ENCODE assay signal across 8 cellular contexts in genomic region chr2:135052042-135052876, GRCh38. TPM values are rescaled to one million over a fixed set of nuclear protein-coding genes. Genes with fewer than 3 reads are reported as not detected.
DNase-seq lines count a peak whose midpoint lies in the region; ATAC-seq, FAIRE-seq and TF ChIP-seq lines count a peak whose summit lies in the region.

Gene RAB3GAP1 (plus strand): TSS chr2:135052292. CDS start chr2:135052308, 16 bp downstream.

- no peak for FAIRE-seq in keratinocyte (lab: Jason Lieb, UNC)

- peak within 1 kb of the TSS; percentile 100 for H3K27ac ChIP-seq in keratinocyte (ENCODE audit: control insufficient read depth, insufficient read depth, low read length)

- peak; percentile 84 for ATAC-seq in HG03175 (IDR thresholded peaks at IDR 0.05; ENCODE audit: unreplicated experiment)
- peak; percentile 82 to 87 for ATAC-seq in activated CD4-positive, CD25-positive, alpha-beta regulatory T cell treated with anti-CD3 and anti-CD28 coated beads, Interleukin-2, amount 50 U/mL, for 24 hours
- ATAC-seq in central memory CD8-positive, alpha-beta T cell (replicated peaks; ENCODE audit: extremely low read depth, poor library complexity, severe bottlenecking), result peak; percentile 88

- H3K4me3 Mint-ChIP-seq in central memory CD8-positive, alpha-beta T cell, result peak within 1 kb of the TSS; percentile 94

- peak; percentile 89 for DNase-seq in AG08396 (ENCODE audit: low spot score)
- DNase-seq in NCI-H446 treated with DMSO at 0.1 percent for 48 hours (lab: John Stamatoyannopoulos, UW), result peak; percentile 51
- peak; percentile 82 to 92 for DNase-seq in central memory CD8-positive, alpha-beta T cell (ENCODE audit: low spot score in 2 of 2)
- no peak for DNase-seq in keratinocyte (ENCODE audit: low read depth, low spot score)
- DNase-seq in stimulated activated CD4-positive, alpha-beta T cell treated with anti-CD3 and anti-CD28 coated beads, Interleukin-12 subunit alpha, Interleukin-12 subunit beta, amount 100 ng/mL, for 48 hours (ENCODE audit: low read depth in 2 of 3, low spot score in 1 of 3), result peak; percentile 83 to 91 (median 86)

- peaks cover 26% of the 10 kb centered on the region for H3K4me1 ChIP-seq in keratinocyte (ENCODE audit: control insufficient read depth, extremely low read depth, insufficient read depth, low read length)

- H3K9me3 Mint-ChIP-seq in central memory CD8-positive, alpha-beta T cell, result no peaks in the 10 kb centered on the region

- H3K79me2 ChIP-seq in keratinocyte (ENCODE audit: control insufficient read depth, insufficient read depth, low read length), result peaks cover 45% of the 10 kb centered on the region

- H3K4me3 ChIP-seq in keratinocyte (ENCODE audit: control insufficient read depth in 2 of 3, extremely low read depth in 1 of 3, insufficient read depth in 2 of 3, low read depth in 1 of 3, low read length in 3 of 3), result peak within 1 kb of the TSS; percentile 76 to 100 (median 99)

- TF ChIP-seq POLR2A in GM18951 (IDR thresholded peaks at IDR 0.05; ENCODE audit: extremely low read depth, insufficient read depth, insufficient read length), result peak; percentile 77

- peak within 1 kb of the TSS; percentile 90 for H3K4me2 ChIP-seq in keratinocyte (ENCODE audit: control insufficient read depth, extremely low read depth, insufficient read depth, low read depth, low read length)

- H4K20me1 ChIP-seq in keratinocyte (ENCODE audit: control insufficient read depth, extremely low read depth, insufficient read depth, low read length), result no peaks in the 10 kb centered on the region

- peak within 1 kb of the TSS; percentile 100 for H2AFZ ChIP-seq in keratinocyte (ENCODE audit: control insufficient read depth, low read length)

- no peaks in the 10 kb centered on the region for H3K36me3 ChIP-seq in keratinocyte (ENCODE audit: control insufficient read depth in 2 of 2, extremely low read depth in 1 of 2, insufficient read depth in 2 of 2, low read length in 2 of 2)

- H3K27me3 Mint-ChIP-seq in central memory CD8-positive, alpha-beta T cell, result no peaks in the 10 kb centered on the region

- peak within 1 kb of the TSS; percentile 100 for H3K27ac Mint-ChIP-seq in central memory CD8-positive, alpha-beta T cell (ENCODE audit: low read depth)

- H3K9ac ChIP-seq in keratinocyte (ENCODE audit: control insufficient read depth, extremely low read depth, insufficient read depth, low read length), result peak within 1 kb of the TSS; percentile 100

- H3K27me3 ChIP-seq in keratinocyte (ENCODE audit: control insufficient read depth, extremely low read depth, insufficient read depth, low read length), result no peaks in the 10 kb centered on the region

- no peak for TF ChIP-seq CTCF in keratinocyte (optimal IDR thresholded peaks at IDR 0.05 in 1 of 3, IDR thresholded peaks at IDR 0.05 in 1 of 3, conservative IDR thresholded peaks at IDR 0.05 in 1 of 3; ENCODE audit: extremely low read depth in 1 of 3, insufficient read depth in 2 of 3, low read length in 3 of 3)

- dilution Hi-C loops in keratinocyte (cut with MboI; ENCODE audit: extremely low pct_ligation_motif_present, low sequenced_read_pairs), result no loop called here

- H3K9me1 ChIP-seq in keratinocyte (ENCODE audit: control insufficient read depth, extremely low read depth, insufficient read depth, low read length), result no peaks in the 10 kb centered on the region

- H3K9me3 ChIP-seq in keratinocyte (ENCODE audit: control insufficient read depth, low read depth, low read length), result no peaks in the 10 kb centered on the region

- H3K4me1 Mint-ChIP-seq in central memory CD8-positive, alpha-beta T cell, result peaks cover 27% of the 10 kb centered on the region

- peaks cover 15% of the 10 kb centered on the region for H3K36me3 Mint-ChIP-seq in central memory CD8-positive, alpha-beta T cell (ENCODE audit: insufficient read depth)

- in situ Hi-C loops in GM18951 (cut with MboI; ENCODE audit: low sequenced_read_pairs, unreplicated experiment), result no loop called here

RNA-seq across cellular contexts. Expression of gene RAB3GAP1, which starts in this region (rescaled TPM):
- 28.4 to 41.6 TPM (median 31.5 TPM) in 3 replicates for polyA plus RNA-seq in keratinocyte
- 49.3 TPM for polyA plus RNA-seq in keratinocyte (2011; ENCODE audit: low read depth)
- 29.3 and 43.9 TPM in 2 replicates for polyA plus RNA-seq in keratinocyte (2011; cell fraction: cytosol; rRNA removed)
- polyA plus RNA-seq in keratinocyte (2011; cell fraction: nucleus; rRNA removed), result 56.6 and 69.8 TPM in 2 replicates
- polyA plus RNA-seq in keratinocyte (2012; ENCODE audit: low replicate concordance), result 48.5 and 49.6 TPM in 2 replicates
- 13.8 to 70.7 TPM (median 41.7 TPM) in 3 replicates for polyA minus RNA-seq in keratinocyte
- polyA minus RNA-seq in keratinocyte (2011; cell fraction: cytosol; rRNA and poly(A)+ RNA removed), result 33.8 TPM
- polyA minus RNA-seq in keratinocyte (2011; cell fraction: nucleus; rRNA and poly(A)+ RNA removed), result 40.1 and 81.7 TPM in 2 replicates
